12 cellular contexts compared by ENCODE assay signal in genomic region chr5:177469750-177470525, GRCh38. TPM values are rescaled to one million over a fixed set of nuclear protein-coding genes. Genes with fewer than 3 reads are reported as not detected.
DNase-seq lines count a peak whose midpoint lies in the region; ATAC-seq and TF ChIP-seq lines count a peak whose summit lies in the region.
"Had no signal": no experiment of that assay in that cellular context is flagged by ENCODE, and none has a peak within 500 bp of the region (broad histone marks: within the 10 kb centered on the region; RNA-seq: fewer than 3 reads in every experiment).

No MANE protein-coding gene starts in this region.

- no peaks in the 10 kb centered on the region for H3F3A ChIP-seq in Loucy (ENCODE audit: low read depth)

- H3K36me3 ChIP-seq in Loucy (ENCODE audit: insufficient read depth, low read length) (peaks cover 21% of the 10 kb centered on the region; the same call in 1 of the 2 replicates), osteoblast (ENCODE audit: insufficient read depth, low read length) (peaks cover 33% of the 10 kb centered on the region)

- H3K27me3 Mint-ChIP-seq in CD4-positive, alpha-beta T cell = peaks cover 6% of the 10 kb centered on the region

- peaks cover 45% of the 10 kb centered on the region for H3K79me2 ChIP-seq in Loucy (ENCODE audit: insufficient read depth, low read length)
- H3K79me2 ChIP-seq in osteoblast (ENCODE audit: insufficient read depth, low read length) = peaks cover 49% of the 10 kb centered on the region

- peaks cover 8% of the 10 kb centered on the region for H3K4me1 Mint-ChIP-seq in CD4-positive, alpha-beta T cell (ENCODE audit: low read depth)

- H3K9me3 Mint-ChIP-seq in CD4-positive, alpha-beta T cell = no peaks in the 10 kb centered on the region

- CTCF ChIA-PET in CD4-positive, alpha-beta T cell (lab: Charles Lee) = interaction anchor here (1.4 kb wide), 1 partner anchor 160 kb away, joined by 3 read pairs; no protein-coding TSS in a partner anchor

- H3K4me1 ChIP-seq in Loucy (ENCODE audit: insufficient read depth, low read length, poor library complexity, severe bottlenecking) = peaks cover 16% of the 10 kb centered on the region
- H3K4me1 ChIP-seq in osteoblast (ENCODE audit: insufficient read depth, low read length) = peaks cover 42% of the 10 kb centered on the region

- H4K20me1 ChIP-seq in Loucy (ENCODE audit: insufficient read depth, low read length, poor library complexity, severe bottlenecking) = peaks cover 34% of the 10 kb centered on the region
- peaks cover 58% of the 10 kb centered on the region for H4K20me1 ChIP-seq in osteoblast (ENCODE audit: insufficient read depth, low read length)

- no peak for ATAC-seq in CD4-positive, alpha-beta T cell (ENCODE audit: poor library complexity)

- peak overlapping the region; percentile 91 for H3K4me2 ChIP-seq in Loucy (ENCODE audit: low read depth, low read length, poor library complexity, severe bottlenecking)
- peak overlapping the region; percentile 23 for H3K4me2 ChIP-seq in osteoblast (ENCODE audit: insufficient read depth, low read length)
- H3K4me2 ChIP-seq: KMS-11 had no signal

- H3K27ac ChIP-seq in CD4-positive, alpha-beta T cell (ENCODE audit: low read depth, low read length) = no peak overlapping the region
- H3K27ac ChIP-seq in dorsolateral prefrontal cortex = peak overlapping the region in 47 of 59 donors; percentile 10 to 83 (median 59)
- H3K27ac ChIP-seq in osteoblast (ENCODE audit: low read depth, low read length) = peak overlapping the region; percentile 80
- H3K27ac ChIP-seq: KMS-11 had no signal

- H3K4me3 ChIP-seq in Loucy (ENCODE audit: low read length, poor library complexity, severe bottlenecking) = peak overlapping the region; percentile 89
- H3K4me3 ChIP-seq in dorsolateral prefrontal cortex = peak overlapping the region in 27 of 59 donors; percentile 1 to 85 (median 41)
- no peak overlapping the region for H3K4me3 ChIP-seq in osteoblast (ENCODE audit: insufficient read depth, low read length)

- no peak for DNase-seq in CD4-positive, alpha-beta T cell
- DNase-seq in dorsolateral prefrontal cortex (no peak), osteoblast (ENCODE audit: insufficient read length, low spot score, missing footprints) (peak; percentile 85), NCI-H1105 (lab: John Stamatoyannopoulos, UW) (no peak), ACHN (no peak), SW 1271 (lab: John Stamatoyannopoulos, UW) (no peak), iPS-NIHi11 (ENCODE audit: low spot score) (no peak)
- DNase-seq: activated CD4-positive, alpha-beta T cell treated with anti-CD3 and anti-CD28 coated beads, Interleukin-2, amount 50 U/mL, for 1 hour; activated naive CD4-positive, alpha-beta T cell treated with Interleukin-2 at 50 U/mL for 16 hours; NCI-H510A treated with DMSO at 0.1 percent for 48 hours had no signal

- peak overlapping the region; percentile 32 for H3K9ac ChIP-seq in Loucy (ENCODE audit: low read depth, low read length, poor library complexity, severe bottlenecking)
- H3K9ac ChIP-seq: KMS-11 had no signal

- no peaks in the 10 kb centered on the region for H3K27me3 ChIP-seq in CD4-positive, alpha-beta T cell (ENCODE audit: control insufficient read depth, insufficient read depth, low read length)
- H3K27me3 ChIP-seq in Loucy (ENCODE audit: insufficient read depth, low read length, poor library complexity, severe bottlenecking) (no peaks in the 10 kb centered on the region), dorsolateral prefrontal cortex (no peaks in the 10 kb centered on the region), osteoblast (ENCODE audit: insufficient read depth, low read length) (no peaks in the 10 kb centered on the region)

- intact Hi-C loops in CD4-positive, alpha-beta T cell (cut with DNase I, micrococcal nuclease) = no loop called here
- intact Hi-C loops in dorsolateral prefrontal cortex (cut with DNase I) = no loop called here

- no peaks in the 10 kb centered on the region for H3K9me3 ChIP-seq in CD4-positive, alpha-beta T cell (ENCODE audit: control insufficient read depth, low read length)
- H3K9me3 ChIP-seq in Loucy (ENCODE audit: insufficient read depth, low read depth, low read length) = no peaks in the 10 kb centered on the region
- H3K9me3 ChIP-seq in osteoblast (ENCODE audit: low read depth, low read length) = no peaks in the 10 kb centered on the region

- peak overlapping the region; percentile 79 for H3K4me3 Mint-ChIP-seq in CD4-positive, alpha-beta T cell

- no peak overlapping the region for H2AFZ ChIP-seq in Loucy (ENCODE audit: low read length)
- H2AFZ ChIP-seq in osteoblast (ENCODE audit: low read length) = no peak overlapping the region

- POLR2A ChIA-PET in CD4-positive, alpha-beta T cell (lab: Charles Lee) = interaction anchor here (1.4 kb wide), 1 partner anchor 79 kb away, joined by 3 read pairs; no protein-coding TSS in a partner anchor

- H3K36me3 Mint-ChIP-seq in CD4-positive, alpha-beta T cell (ENCODE audit: low read depth) = no peaks in the 10 kb centered on the region

- in situ Hi-C loops in ACHN (cut with HindIII; ENCODE audit: low pct_ligation_motif_present, low pct_unique_long_range_greater_than_20kb, low sequenced_read_pairs) = no loop called here

- TF ChIP-seq CTCF in CD4-positive, alpha-beta T cell (IDR thresholded peaks at IDR 0.05) = no peak
- TF ChIP-seq CTCF in Loucy (conservative IDR thresholded peaks at IDR 0.05; ENCODE audit: low read length) (no peak), dorsolateral prefrontal cortex (IDR thresholded peaks at IDR 0.05 in 54 of 56, conservative IDR thresholded peaks at IDR 0.05 in 2 of 56; ENCODE audit: low read depth in 1 of 56, partially characterized antibody in 56 of 56) (no peak), osteoblast (IDR thresholded peaks at IDR 0.05; ENCODE audit: extremely low read depth, low read depth, low read length) (no peak)

- H3K9me2 ChIP-seq in Loucy (replicated peaks; ENCODE audit: low read depth, low read length) = no peaks in the 10 kb centered on the region

- H3K27ac Mint-ChIP-seq in CD4-positive, alpha-beta T cell = no peak overlapping the region

RNA-seq across cellular contexts. Expression of gene DBN1, which starts 3.5 kb away (rescaled TPM):
- total RNA-seq in CD4-positive, alpha-beta T cell = 1 to 10 TPM; 1.8 to 2.5 TPM
- total RNA-seq in dorsolateral prefrontal cortex (100 to 1,000 TPM in 63 of 120 experiments, 10 to 100 TPM in 57; 46.8 to 130 (median 101) TPM), osteoblast (121 and 139 TPM in 2 replicates)

RNA-seq across cellular contexts. Expression of gene PRR7, which starts 23.3 kb away (rescaled TPM):
- 10 to 100 TPM; 23.3 to 23.5 TPM for total RNA-seq in CD4-positive, alpha-beta T cell
- 10 to 100 TPM in 119 of 120 experiments, 1 to 10 TPM in 1; 8.4 to 26.6 (median 16.7) TPM for total RNA-seq in dorsolateral prefrontal cortex
- total RNA-seq in osteoblast = 10.0 and 12.7 TPM in 2 replicates

RNA-seq across cellular contexts. Expression of gene PDLIM7, which starts 27.5 kb away (rescaled TPM):
- total RNA-seq in CD4-positive, alpha-beta T cell = 1 to 10 TPM; 5.2 to 6.0 TPM
- total RNA-seq in dorsolateral prefrontal cortex (10 to 100 TPM; 12.0 to 88.0 (median 35.5) TPM), osteoblast (157 and 159 TPM in 2 replicates)

RNA-seq across cellular contexts. Expression of gene DOK3, which starts 39.7 kb away (rescaled TPM):
- total RNA-seq in CD4-positive, alpha-beta T cell = 1 to 10 TPM; 1.3 to 1.4 TPM
- 10 to 100 TPM in 81 of 120 experiments, 1 to 10 TPM in 39; 4.4 to 26.7 (median 11.1) TPM for total RNA-seq in dorsolateral prefrontal cortex
- 1.1 and 1.5 TPM in 2 replicates for total RNA-seq in osteoblast

RNA-seq across cellular contexts. Expression of gene GRK6, which starts 43.5 kb away (rescaled TPM):
- total RNA-seq in CD4-positive, alpha-beta T cell = 100 to 1,000 TPM; 186 to 192 TPM
- total RNA-seq in dorsolateral prefrontal cortex (10 to 100 TPM; 25.6 to 45.9 (median 34.0) TPM), osteoblast (18.3 and 19.2 TPM in 2 replicates)

Comparison
In these comparisons a context has a peak if more than half of its experiments do, and no peak if none do; other contexts are left out.
1. RNA of gene DBN1, which starts 3.5 kb away (total RNA-seq): 121 to 139 TPM in osteoblast and 46.8 to 130 TPM in dorsolateral prefrontal cortex; 1.8 to 2.5 TPM in CD4-positive, alpha-beta T cell; every median in the first group is over 10 times any median in the second.